22 cellular contexts compared by ENCODE assay signal in the genomic region with DNA sequence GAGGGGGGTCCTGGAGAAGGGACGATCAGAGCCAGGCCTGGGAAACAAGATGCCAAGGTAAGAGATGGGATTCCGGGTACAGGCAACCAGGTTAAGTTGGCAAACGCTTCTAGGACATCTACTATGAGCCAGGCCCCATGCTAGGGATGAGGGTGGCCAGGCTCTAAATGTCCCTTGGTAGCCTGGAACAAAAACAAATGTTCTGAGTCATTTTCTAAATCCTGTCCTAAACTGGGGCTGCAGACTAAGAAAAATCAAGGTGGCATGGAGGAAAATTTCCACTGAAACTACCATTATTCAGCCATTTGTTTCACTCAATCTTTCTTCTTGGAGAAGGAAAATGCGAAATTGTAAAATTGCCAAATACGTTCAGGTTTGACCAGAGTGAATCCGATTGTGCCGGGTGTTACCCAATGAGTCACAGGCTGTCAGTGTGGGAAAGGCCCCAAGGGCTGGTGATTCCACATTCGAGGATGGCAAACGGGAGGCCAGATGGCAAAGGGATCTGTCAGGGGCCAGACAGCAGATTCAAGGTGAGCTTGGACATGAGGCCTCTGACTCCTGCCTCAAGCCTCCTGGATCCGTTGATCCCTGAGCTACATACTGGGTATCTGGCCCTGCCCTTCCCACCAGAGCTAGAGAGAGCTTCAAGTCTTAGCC. TPM values are rescaled to one million over a fixed set of nuclear protein-coding genes. Genes with fewer than 3 reads are reported as not detected.
DNase-seq lines count a peak whose midpoint lies in the region; ATAC-seq, FAIRE-seq and TF ChIP-seq lines count a peak whose summit lies in the region.
"Had no signal": no experiment of that assay in that cellular context is flagged by ENCODE, and none has a peak within 500 bp of the region (broad histone marks: within the 10 kb centered on the region; RNA-seq: fewer than 3 reads in every experiment).

No MANE protein-coding gene starts in this region.

- H3K4me3 Mint-ChIP-seq in nephron progenitor cell = no peak overlapping the region
- H3K4me3 Mint-ChIP-seq: activated CD8-positive, alpha-beta T cell treated with anti-CD3 and anti-CD28 coated beads for 36 hours; activated naive CD8-positive, alpha-beta T cell treated with anti-CD3 and anti-CD28 coated beads, Interleukin-2, amount 10 ng/mL, durations not matched to agents 7 days and 5 days; activated T-helper 1 cell treated with anti-CD3 and anti-CD28 coated beads, Interleukin-12 subunit alpha, Interleukin-12 subunit beta, Interleukin-2, Interleukin-4 antibody, amounts not matched to agents 30 ng/mL and 10 ng/mL and 1 ng/mL, durations not matched to agents 14 hours and 24 hours and 36 hours; CD8-positive, alpha-beta memory T cell; naive thymus-derived CD8-positive, alpha-beta T cell had no signal

- H3K4me3 ChIP-seq in fibroblast of mammary gland (ENCODE audit: control insufficient read depth, low read depth, low read length) = no peak overlapping the region
- no peak overlapping the region for H3K4me3 ChIP-seq in lower leg skin (ENCODE audit: low read depth, poor library complexity, severe bottlenecking)

- 47 to 56% methylated on average over 10 of the region's 10 CpGs for WGBS in lower leg skin, 2 donors

- H3K27me3 Mint-ChIP-seq in nephron progenitor cell (ENCODE audit: low read depth, poor library complexity) = peaks cover 69% of the 10 kb centered on the region

- peak; percentile 13 for DNase-seq in activated CD8-positive, alpha-beta memory T cell treated with anti-CD3 and anti-CD28 coated beads, Interleukin-2, amount 50 U/mL, for 48 hours
- no peak for DNase-seq in activated CD8-positive, alpha-beta memory T cell treated with anti-CD3 and anti-CD28 coated beads for 24 hours
- DNase-seq in RPMI7951 (ENCODE audit: low read depth) (peak; percentile 89), fibroblast of mammary gland (ENCODE audit: low read depth) (peak; percentile 21), urothelium cell line (ENCODE audit: low spot score) (peak; percentile 43), nephron progenitor cell (no peak), lower leg skin (ENCODE audit: low spot score in 2 of 2) (no peak)
- DNase-seq: activated CD8-positive, alpha-beta T cell treated with anti-CD3 and anti-CD28 coated beads for 36 hours; activated naive CD8-positive, alpha-beta T cell treated with anti-CD3 and anti-CD28 coated beads, Interleukin-2, amount 10 ng/mL, durations not matched to agents 7 days and 5 days; CD8-positive, alpha-beta memory T cell; NCI-H2081 treated with DMSO at 0.1 percent for 48 hours; NCI-H526; stimulated activated CD4-positive, alpha-beta T cell treated with anti-CD3 and anti-CD28 coated beads, Interleukin-12 subunit alpha, Interleukin-12 subunit beta, amount 100 ng/mL, for 4 hours; stimulated activated naive CD4-positive, alpha-beta T cell treated with Interleukin-2 at 50 U/mL for 16 hours had no signal

- no peak overlapping the region for H3K27ac Mint-ChIP-seq in nephron progenitor cell
- H3K27ac Mint-ChIP-seq: activated CD8-positive, alpha-beta T cell treated with anti-CD3 and anti-CD28 coated beads for 36 hours; activated naive CD8-positive, alpha-beta T cell treated with anti-CD3 and anti-CD28 coated beads, Interleukin-2, amount 10 ng/mL, durations not matched to agents 7 days and 5 days; activated T-helper 1 cell treated with anti-CD3 and anti-CD28 coated beads, Interleukin-12 subunit alpha, Interleukin-12 subunit beta, Interleukin-2, Interleukin-4 antibody, amounts not matched to agents 30 ng/mL and 10 ng/mL and 1 ng/mL, durations not matched to agents 14 hours and 24 hours and 36 hours; naive thymus-derived CD8-positive, alpha-beta T cell had no signal

- intact Hi-C loops in lower leg skin (cut with DNase I; ENCODE audit: low total_unique reads) = no loop called here

- no peak for FAIRE-seq in urothelium cell line (lab: Jason Lieb, UNC)
- FAIRE-seq: endometrium, GM12891, H1 had no signal

- TF ChIP-seq POLR2A in lower leg skin (IDR thresholded peaks at IDR 0.05) = no peak

- H3K9me3 Mint-ChIP-seq in nephron progenitor cell = no peaks in the 10 kb centered on the region
- H3K9me3 Mint-ChIP-seq: activated CD8-positive, alpha-beta T cell treated with anti-CD3 and anti-CD28 coated beads for 36 hours; activated naive CD8-positive, alpha-beta T cell treated with anti-CD3 and anti-CD28 coated beads, Interleukin-2, amount 10 ng/mL, durations not matched to agents 7 days and 5 days; activated T-helper 1 cell treated with anti-CD3 and anti-CD28 coated beads, Interleukin-12 subunit alpha, Interleukin-12 subunit beta, Interleukin-2, Interleukin-4 antibody, amounts not matched to agents 30 ng/mL and 10 ng/mL and 1 ng/mL, durations not matched to agents 14 hours and 24 hours and 36 hours; CD8-positive, alpha-beta memory T cell; naive thymus-derived CD8-positive, alpha-beta T cell had no signal

- ATAC-seq in HG02884 (IDR thresholded peaks at IDR 0.05; ENCODE audit: unreplicated experiment) = no peak
- ATAC-seq: activated CD8-positive, alpha-beta T cell treated with anti-CD3 and anti-CD28 coated beads for 36 hours; naive thymus-derived CD8-positive, alpha-beta T cell had no signal

- no peaks in the 10 kb centered on the region for H3K36me3 Mint-ChIP-seq in nephron progenitor cell (ENCODE audit: low read depth)
- H3K36me3 Mint-ChIP-seq: activated naive CD8-positive, alpha-beta T cell treated with anti-CD3 and anti-CD28 coated beads, Interleukin-2, amount 10 ng/mL, durations not matched to agents 7 days and 5 days; CD8-positive, alpha-beta memory T cell; naive thymus-derived CD8-positive, alpha-beta T cell had no signal

- peaks cover 11% of the 10 kb centered on the region for H3K4me1 Mint-ChIP-seq in nephron progenitor cell
- H3K4me1 Mint-ChIP-seq: activated naive CD8-positive, alpha-beta T cell treated with anti-CD3 and anti-CD28 coated beads, Interleukin-2, amount 10 ng/mL, durations not matched to agents 7 days and 5 days; CD8-positive, alpha-beta memory T cell had no signal

- TF ChIP-seq CTCF in fibroblast of mammary gland (conservative IDR thresholded peaks at IDR 0.05; ENCODE audit: control insufficient read depth, insufficient read depth, low read depth, low read length) (no peak), nephron progenitor cell (IDR thresholded peaks at IDR 0.05) (no peak), lower leg skin (IDR thresholded peaks at IDR 0.05) (no peak)

RNA-seq across cellular contexts. Expression of gene PAX5, which starts 57.6 kb away (rescaled TPM):
- not detected in 2 replicates for total RNA-seq in RPMI7951 (2014; rRNA removed; shearing (Covaris generic))
- total RNA-seq in lower leg skin = under 1 TPM in 3 of 4 donors, not detected in 1; 0.02 to 0.08 (median 0.03) TPM
- total RNA-seq: pulmonary artery endothelial cell, ureter had no signal

Comparison
In these comparisons a context has a peak if more than half of its experiments do, and no peak if none do; other contexts are left out.
1. DNase-seq: peak in activated CD8-positive, alpha-beta memory T cell treated with anti-CD3 and anti-CD28 coated beads, Interleukin-2, amount 50 U/mL, for 48 hours (single experiment), RPMI7951 (single experiment), fibroblast of mammary gland (single experiment) and urothelium cell line (single experiment); none in activated CD8-positive, alpha-beta memory T cell treated with anti-CD3 and anti-CD28 coated beads for 24 hours (single experiment), nephron progenitor cell (single experiment) and lower leg skin (0 of 2).